Comparison of ENCODE assay signal across 9 cellular contexts in genomic region chr19:40054632-40055031, GRCh38. TPM values are rescaled to one million over a fixed set of nuclear protein-coding genes. Genes with fewer than 3 reads are reported as not detected.
DNase-seq lines count a peak whose midpoint lies in the region; ATAC-seq and TF ChIP-seq lines count a peak whose summit lies in the region.
"Had no signal": no experiment of that assay in that cellular context is flagged by ENCODE, and none has a peak within 500 bp of the region (broad histone marks: within the 10 kb centered on the region; RNA-seq: fewer than 3 reads in every experiment).

No MANE protein-coding gene starts in this region.

- no peak overlapping the region for H3K27ac ChIP-seq in CD4-positive, alpha-beta T cell (ENCODE audit: low read depth, low read length)
- no peak overlapping the region for H3K27ac ChIP-seq in HUES6 (ENCODE audit: low read depth, low read length)

- H3K4me1 Mint-ChIP-seq in CD4-positive, alpha-beta T cell (ENCODE audit: low read depth), result peaks cover 63% of the 10 kb centered on the region
- peaks cover 53% of the 10 kb centered on the region for H3K4me1 Mint-ChIP-seq in brain
- H3K4me1 Mint-ChIP-seq in naive B cell, result peaks cover 32 to 55% (median 51%) of the 10 kb centered on the region in 3 donors

- no peak for DNase-seq in CD4-positive, alpha-beta T cell
- DNase-seq in naive B cell (no peak), NCI-H2081 (lab: John Stamatoyannopoulos, UW) (no peak), AG08395 (ENCODE audit: low spot score) (no peak)
- DNase-seq: dermis blood vessel endothelial cell had no signal

- H3K9me3 ChIP-seq in CD4-positive, alpha-beta T cell (ENCODE audit: control insufficient read depth, low read length), result peaks cover 8% of the 10 kb centered on the region
- peaks cover 37% of the 10 kb centered on the region for H3K9me3 ChIP-seq in HUES6 (ENCODE audit: control insufficient read depth, insufficient read depth, low read depth, low read length)

- ATAC-seq in CD4-positive, alpha-beta T cell (ENCODE audit: poor library complexity), result no peak
- ATAC-seq in naive B cell (ENCODE audit: low read depth in 2 of 2) (no peak), GM21390 (IDR thresholded peaks at IDR 0.05; ENCODE audit: unreplicated experiment) (no peak), GM18502 (IDR thresholded peaks at IDR 0.05; ENCODE audit: poor library complexity, unreplicated experiment) (no peak)

- H3K9ac ChIP-seq in HUES6 (ENCODE audit: low read length), result no peak overlapping the region

- H3K4me3 ChIP-seq in HUES6 (ENCODE audit: low read depth, low read length), result peak overlapping the region; percentile 85

- H3K27ac Mint-ChIP-seq in CD4-positive, alpha-beta T cell, result peak overlapping the region; percentile 15
- H3K27ac Mint-ChIP-seq in brain (peak overlapping the region in 4 of 5 experiments; percentile 30 to 99 (median 68)), naive B cell (peak overlapping the region in 2 of 6 donors; percentile 14 to 83)

- no peaks in the 10 kb centered on the region for H3K27me3 Mint-ChIP-seq in CD4-positive, alpha-beta T cell
- H3K27me3 Mint-ChIP-seq in brain (peaks cover 22% of the 10 kb centered on the region), naive B cell (peaks cover 0 to 7% (median 4%) of the 10 kb centered on the region in 3 donors)

- H3K36me3 ChIP-seq in HUES6 (ENCODE audit: control insufficient read depth, insufficient read depth, low read length), result peaks cover 6% of the 10 kb centered on the region; the same call in 1 of the 2 replicates

- POLR2A ChIA-PET in CD4-positive, alpha-beta T cell (lab: Charles Lee), result interaction anchor here (2.1 kb wide), 1 partner anchor 36 kb away, joined by 19 read pairs; the partner anchor contains the start of gene ZNF780A

- no peaks in the 10 kb centered on the region for H3K4me1 ChIP-seq in HUES6 (ENCODE audit: control insufficient read depth, insufficient read depth, low read length)

- H3K36me3 Mint-ChIP-seq in CD4-positive, alpha-beta T cell (ENCODE audit: low read depth), result peaks cover 66% of the 10 kb centered on the region
- H3K36me3 Mint-ChIP-seq in brain (peaks cover 73% of the 10 kb centered on the region), naive B cell (peaks cover 12 to 30% of the 10 kb centered on the region in 2 donors)

- peaks cover 1% of the 10 kb centered on the region for H3K9me3 Mint-ChIP-seq in CD4-positive, alpha-beta T cell
- peaks cover 56 to 83% (median 68%) of the 10 kb centered on the region in 5 experiments for H3K9me3 Mint-ChIP-seq in brain
- peaks cover 5 to 15% (median 11%) of the 10 kb centered on the region in 7 donors for H3K9me3 Mint-ChIP-seq in naive B cell

- intact Hi-C loops in CD4-positive, alpha-beta T cell (cut with DNase I, micrococcal nuclease), result loop anchor here (5.0 to 10.0 kb wide), 3 partner anchors 38 to 60 kb away; partner anchors contain the start of genes ZNF546 (in 2 of the 2) and ZNF780A (in 1 of the 2)

- CTCF ChIA-PET in CD4-positive, alpha-beta T cell (lab: Charles Lee), result interaction anchor here (0.9 kb wide), 1 partner anchor 135 kb away, joined by 3 read pairs; no protein-coding TSS in a partner anchor

- H3K4me3 Mint-ChIP-seq in CD4-positive, alpha-beta T cell, result peak overlapping the region; percentile 100
- peak overlapping the region; percentile 97 to 100 (median 99) for H3K4me3 Mint-ChIP-seq in brain
- H3K4me3 Mint-ChIP-seq in naive B cell, result peak overlapping the region; percentile 57 to 100 (median 100)

- no peak for TF ChIP-seq CTCF in CD4-positive, alpha-beta T cell (IDR thresholded peaks at IDR 0.05)
- no peak for TF ChIP-seq CTCF in brain (conservative IDR thresholded peaks at IDR 0.05)

- H3K27me3 ChIP-seq in CD4-positive, alpha-beta T cell (ENCODE audit: control insufficient read depth, insufficient read depth, low read length), result no peaks in the 10 kb centered on the region
- H3K27me3 ChIP-seq in HUES6 (ENCODE audit: control insufficient read depth, insufficient read depth, low read length), result no peaks in the 10 kb centered on the region

RNA-seq across cellular contexts. Expression of gene ZNF780B, which starts 1.4 kb away (rescaled TPM):
- 10 to 100 TPM; 11.8 to 12.0 TPM for total RNA-seq in CD4-positive, alpha-beta T cell
- 0.88 TPM for polyA plus RNA-seq in brain (ENCODE audit: insufficient read depth, low read depth, low replicate concordance)
- 10 to 100 TPM in 4 of 6 donors, 1 to 10 TPM in 2; 2.5 to 18.4 (median 13.8) TPM for polyA plus RNA-seq in naive B cell (ENCODE audit: low read depth in 6 of 6)

RNA-seq across cellular contexts. Expression of gene ZNF780A, which starts 36.1 kb away (rescaled TPM):
- 10 to 100 TPM in 1 of 2 experiments, 1 to 10 TPM in 1; 9.7 to 10.6 TPM for total RNA-seq in CD4-positive, alpha-beta T cell
- polyA plus RNA-seq in brain (ENCODE audit: insufficient read depth, low read depth, low replicate concordance), result 1.9 TPM
- polyA plus RNA-seq in naive B cell (ENCODE audit: low read depth in 6 of 6), result 10 to 100 TPM; 13.3 to 34.7 (median 18.4) TPM

RNA-seq across cellular contexts. Expression of gene ZNF546, which starts 57.8 kb away (rescaled TPM):
- 1 to 10 TPM; 2.4 to 3.8 TPM for total RNA-seq in CD4-positive, alpha-beta T cell
- polyA plus RNA-seq in brain (ENCODE audit: insufficient read depth, low read depth, low replicate concordance) (0.29 TPM), naive B cell (ENCODE audit: low read depth in 6 of 6) (1 to 10 TPM in 5 of 6 donors, not detected in 1; 4.1 to 8.5 (median 7.3) TPM)
